9 cellular contexts compared by ENCODE assay signal in genomic region chr3:113698891-113699465, GRCh38. TPM values are rescaled to one million over a fixed set of nuclear protein-coding genes. Genes with fewer than 3 reads are reported as not detected.
DNase-seq lines count a peak whose midpoint lies in the region; ATAC-seq, FAIRE-seq and TF ChIP-seq lines count a peak whose summit lies in the region.
"Had no signal": no experiment of that assay in that cellular context is flagged by ENCODE, and none has a peak within 500 bp of the region (broad histone marks: within the 10 kb centered on the region; RNA-seq: fewer than 3 reads in every experiment).

No MANE protein-coding gene starts in this region.

- no peak for ATAC-seq in HepG2
- ATAC-seq in GM12878: no peak
- no peak for ATAC-seq in upper lobe of right lung
- ATAC-seq in HG03159 (IDR thresholded peaks at IDR 0.05; ENCODE audit: unreplicated experiment): no peak

- no peak overlapping the region for H2AFZ ChIP-seq in HepG2 (ENCODE audit: low read length)
- H2AFZ ChIP-seq in GM12878 (ENCODE audit: control insufficient read depth, low read depth, low read length): peak overlapping the region; percentile 62

- DNase-seq in HepG2 (ENCODE audit: low spot score): no peak
- no peak for DNase-seq in GM12878 (ENCODE audit: low read depth, low spot score)
- peak; percentile 41 for DNase-seq in kidney tubule cell (ENCODE audit: low spot score)
- no peak for DNase-seq in upper lobe of right lung
- no peak for DNase-seq in epidermal melanocyte (ENCODE audit: insufficient read length, low spot score)
- no peak for DNase-seq in T-helper 9 cell

- H3K9me3 ChIP-seq in liver (ENCODE audit: control insufficient read depth in 4 of 4, low read length in 3 of 4) (no peaks in the 10 kb centered on the region), HepG2 (ENCODE audit: low read length) (no peaks in the 10 kb centered on the region), GM12878 (replicated peaks; ENCODE audit: control insufficient read depth, insufficient read depth, low read length) (no peaks in the 10 kb centered on the region), upper lobe of right lung (no peaks in the 10 kb centered on the region)

- no peak overlapping the region for H3K4me2 ChIP-seq in HepG2 (ENCODE audit: low read depth, low read length)
- peak overlapping the region; percentile 82 for H3K4me2 ChIP-seq in GM12878 (ENCODE audit: control insufficient read depth, insufficient read depth)

- TF ChIP-seq EP300 in HepG2 (IDR thresholded peaks at IDR 0.05; ENCODE audit: low read depth in 2 of 2, low read length in 2 of 2): no peak
- TF ChIP-seq EP300 in HepG2 (CRISPR knock-in tag; IDR thresholded peaks at IDR 0.05; ENCODE audit: borderline replicate concordance): no peak
- TF ChIP-seq EP300 in GM12878 (IDR thresholded peaks at IDR 0.05; ENCODE audit: borderline replicate concordance in 1 of 2, control insufficient read depth in 1 of 2, low read depth in 2 of 2, low read length in 2 of 2): no peak

- CTCF ChIA-PET in HepG2 (lab: Yijun Ruan, JAX; ENCODE audit: low intra/inter-chr PET ratio, low total read pairs) (no interaction called here), GM12878 (lab: Yijun Ruan, JAX) (interaction anchor here (1.2 to 3.3 kb wide), 7 partner anchors 12 to 204 kb away, joined by 3 to 18 read pairs (median 3); partner anchors contain the start of gene NAA50)

- H3K4me1 ChIP-seq in liver (ENCODE audit: control insufficient read depth in 4 of 4, insufficient read depth in 4 of 4, low read length in 3 of 4) (peaks cover 2 to 27% (median 24%) of the 10 kb centered on the region in 4 donors), HepG2 (ENCODE audit: insufficient read depth, low read length) (peaks cover 46% of the 10 kb centered on the region), GM12878 (ENCODE audit: control insufficient read depth, insufficient read depth, low read length) (peaks cover 8% of the 10 kb centered on the region; the same call in 1 of the 2 replicates), upper lobe of right lung (peaks cover 29% of the 10 kb centered on the region)

- FAIRE-seq in HepG2 (lab: Jason Lieb, UNC): no peak
- no peak for FAIRE-seq in GM12878 (lab: Jason Lieb, UNC)
- FAIRE-seq: frontal cortex had no signal

- SMC1A ChIA-PET in GM12878 (lab: Charles Lee; ENCODE audit: uncharacterized antibody, unreplicated experiment): interaction anchor here (1.4 kb wide), 2 partner anchors 25 to 121 kb away, joined by 3 to 4 read pairs; no protein-coding TSS in a partner anchor

- H3K79me2 ChIP-seq in HepG2 (ENCODE audit: insufficient read depth, low read length) (peaks cover 20% of the 10 kb centered on the region), GM12878 (ENCODE audit: control insufficient read depth, insufficient read depth, low read length) (peaks cover 21% of the 10 kb centered on the region)

- H3K27me3 ChIP-seq in liver (ENCODE audit: control insufficient read depth in 4 of 4, insufficient read depth in 4 of 4, low read length in 3 of 4) (no peaks in the 10 kb centered on the region), HepG2 (ENCODE audit: control insufficient read depth in 1 of 2, insufficient read depth in 2 of 2, low read length in 2 of 2) (no peaks in the 10 kb centered on the region; a peak in 1 of 5 replicates), GM12878 (replicated peaks in 1 of 2; ENCODE audit: control insufficient read depth in 2 of 2, insufficient read depth in 2 of 2, low read length in 1 of 2) (no peaks in the 10 kb centered on the region), upper lobe of right lung (no peaks in the 10 kb centered on the region)

- POLR2A ChIA-PET in HepG2 (lab: Yijun Ruan, JAX): interaction anchor here (1.1 to 5.4 kb wide), 2 partner anchors 35 to 36 kb away, joined by 3 to 58 read pairs; no protein-coding TSS in a partner anchor
- POLR2A ChIA-PET in GM12878 (lab: Charles Lee): interaction anchor here (0.7 to 1.1 kb wide), 2 partner anchors 18 to 40 kb away, joined by 3 to 4 read pairs; no protein-coding TSS in a partner anchor

- in situ Hi-C loops in HepG2 (cut with HindIII; ENCODE audit: extremely low pct_ligation_motif_present, low pct_unique_long_range_greater_than_20kb): no loop called here
- in situ Hi-C loops in GM12878 (cut with MboI): no loop called here

- intact Hi-C loops in HepG2 (cut with micrococcal nuclease; ENCODE audit: unreplicated experiment) (loop anchor here (5.0 kb wide), 2 partner anchors 48 to 67 kb away; partner anchors contain the start of genes ATP6V1A and NAA50), GM12878 (cut with micrococcal nuclease; ENCODE audit: unreplicated experiment) (no loop called here), upper lobe of right lung (cut with DNase I) (no loop called here)

- TF ChIP-seq POLR2A in HepG2 (IDR thresholded peaks at IDR 0.05; ENCODE audit: insufficient read depth in 1 of 2, low read depth in 2 of 2, low read length in 2 of 2) (no peak), GM12878 (IDR thresholded peaks at IDR 0.05; ENCODE audit: low read depth, low read length) (0 out of 2 replicates have a peak, but pooled peaks have one; percentile 22)

- BruUV-seq in HepG2 (replicated peaks; lab: Mats Ljungman, UMichigan): no TSS peak
- BruUV-seq in GM12878 (replicated peaks; lab: Mats Ljungman, UMichigan): no TSS peak

- TF ChIP-seq RAD21 in liver (IDR thresholded peaks at IDR 0.05) (no peak), HepG2 (CRISPR knock-in tag; IDR thresholded peaks at IDR 0.05) (no peak), GM12878 (IDR thresholded peaks at IDR 0.05; ENCODE audit: insufficient read depth, low read depth, low read length) (no peak)

- RAD21 ChIA-PET in GM12878 (lab: Charles Lee; ENCODE audit: unreplicated experiment): interaction anchor here (0.7 to 1.3 kb wide), 3 partner anchors 46 to 712 kb away, joined by 3 read pairs; no protein-coding TSS in a partner anchor

- H3K36me3 ChIP-seq in liver (ENCODE audit: control insufficient read depth in 4 of 4, insufficient read depth in 3 of 4, low read depth in 1 of 4, low read length in 3 of 4): no peaks in the 10 kb centered on the region
- H3K36me3 ChIP-seq in HepG2 (replicated peaks in 1 of 2; ENCODE audit: control insufficient read depth in 1 of 2, insufficient read depth in 2 of 2, low read length in 2 of 2): no peaks in the 10 kb centered on the region
- H3K36me3 ChIP-seq in GM12878 (ENCODE audit: control insufficient read depth in 2 of 2, insufficient read depth in 2 of 2, low read length in 1 of 2): no peaks in the 10 kb centered on the region
- no peaks in the 10 kb centered on the region for H3K36me3 ChIP-seq in upper lobe of right lung

- H3K4me3 ChIP-seq in liver (ENCODE audit: low read depth in 1 of 3, low read length in 3 of 3) (peak overlapping the region in 2 of 3 donors; percentile 42 to 44), HepG2 (replicated peaks in 1 of 3; ENCODE audit: insufficient read depth in 1 of 3, low read depth in 2 of 3, low read length in 3 of 3) (no peak overlapping the region), GM12878 (peak overlapping the region; percentile 43), upper lobe of right lung (peak overlapping the region; percentile 39)

- H4K20me1 ChIP-seq in HepG2 (ENCODE audit: insufficient read depth, low read length): no peaks in the 10 kb centered on the region
- no peaks in the 10 kb centered on the region for H4K20me1 ChIP-seq in GM12878 (ENCODE audit: control insufficient read depth, insufficient read depth)

- TF ChIP-seq CTCF in liver (IDR thresholded peaks at IDR 0.05; ENCODE audit: low read depth, low read length, missing input control) (no peak), HepG2 (CRISPR knock-in tag; IDR thresholded peaks at IDR 0.05) (no peak), GM12878 (IDR thresholded peaks at IDR 0.05 in 2 of 3, conservative IDR thresholded peaks at IDR 0.05 in 1 of 3; ENCODE audit: control insufficient read depth in 2 of 3, extremely low read depth in 1 of 3, insufficient read depth in 1 of 3, low read depth in 3 of 3, low read length in 3 of 3) (no peak), upper lobe of right lung (IDR thresholded peaks at IDR 0.05) (no peak)

- WGBS in liver: 29% methylated on average over 29 of the region's 29 CpGs
- WGBS in HepG2 (ENCODE audit: low lambda C conversion rate): 89% methylated on average over 24 of the region's 29 CpGs
- 4% methylated on average over 21 of the region's 29 CpGs for WGBS in GM12878 (ENCODE audit: insufficient coverage, insufficient replicate concordance, low lambda C conversion rate, missing lambda C conversion rate)

- H3K9ac ChIP-seq in liver (ENCODE audit: low read depth in 1 of 2, low read length in 2 of 2) (no peak overlapping the region), HepG2 (ENCODE audit: insufficient read depth, low read depth, low read length) (no peak overlapping the region), GM12878 (ENCODE audit: control insufficient read depth, insufficient read depth, low read length) (no peak overlapping the region; the same call in 1 of the 2 replicates)

- H3K27ac ChIP-seq in liver (ENCODE audit: low read depth in 1 of 2, low read length in 2 of 2): no peak overlapping the region
- H3K27ac ChIP-seq in HepG2 (ENCODE audit: extremely low read length, insufficient read depth, low read length): no peak overlapping the region
- no peak overlapping the region for H3K27ac ChIP-seq in GM12878 (ENCODE audit: control insufficient read depth, insufficient read depth)
- no peak overlapping the region for H3K27ac ChIP-seq in upper lobe of right lung

RNA-seq across cellular contexts. Expression of gene USF3, which starts 2.5 kb away (rescaled TPM):
- 10 to 100 TPM; 10.6 to 16.0 TPM for total RNA-seq in liver
- 10 to 100 TPM in 1 of 2 donors, 1 to 10 TPM in 1; 4.6 to 12.1 TPM for polyA plus RNA-seq in liver
- total RNA-seq in HepG2 (2016; rRNA removed; fragmentation: Illumina TruSeq; extraction: Trizol): 6.3 and 13.3 TPM in 2 replicates
- total RNA-seq in HepG2 (2016; cell fraction: cytosol; rRNA removed; fragmentation: Illumina TruSeq; extraction: Trizol; ENCODE audit: low read depth): 0.81 and 1.1 TPM in 2 replicates
- total RNA-seq in HepG2 (2016; cell fraction: insoluble cytoplasmic fraction; rRNA removed; fragmentation: Illumina TruSeq; extraction: Trizol): 6.2 and 13.4 TPM in 2 replicates
- total RNA-seq in HepG2 (2016; cell fraction: membrane; rRNA removed; fragmentation: Illumina TruSeq; extraction: Trizol): 3.6 and 3.8 TPM in 2 replicates
- 8.1 and 8.9 TPM in 2 replicates for total RNA-seq in HepG2 (2016; cell fraction: nucleus; rRNA removed; fragmentation: Illumina TruSeq; extraction: Trizol)
- polyA plus RNA-seq in HepG2 (2011; rRNA removed): 10.9 and 15.2 TPM in 2 replicates
- 7.1 and 10.4 TPM in 2 replicates for polyA plus RNA-seq in HepG2 (2011; cell fraction: cytosol; rRNA removed)
- 6.2 and 6.7 TPM in 2 replicates for polyA plus RNA-seq in HepG2 (2011; cell fraction: nucleus; rRNA removed)
- polyA plus RNA-seq in HepG2 (2012): 3.1 and 5.6 TPM in 2 replicates
- polyA plus RNA-seq in HepG2 (2016; cell fraction: cytosol; fragmentation: Illumina TruSeq; extraction: Trizol; ENCODE audit: low read depth): 0.45 and 0.46 TPM in 2 replicates
- 9.5 and 9.6 TPM in 2 replicates for polyA plus RNA-seq in HepG2 (2016; cell fraction: insoluble cytoplasmic fraction; fragmentation: Illumina TruSeq; extraction: Trizol; ENCODE audit: low read depth)
- polyA plus RNA-seq in HepG2 (2016; cell fraction: membrane; fragmentation: Illumina TruSeq; extraction: Trizol; ENCODE audit: low read depth): 1.2 and 1.5 TPM in 2 replicates
- polyA plus RNA-seq in HepG2 (2016; cell fraction: nucleus; fragmentation: Illumina TruSeq; extraction: Trizol; ENCODE audit: insufficient read depth, low read depth): 9.5 and 10.8 TPM in 2 replicates
- polyA minus RNA-seq in HepG2 (2011; rRNA and poly(A)+ RNA removed; ENCODE audit: low replicate concordance): 15.9 and 26.7 TPM in 2 replicates
- polyA minus RNA-seq in HepG2 (2011; cell fraction: cytosol; rRNA and poly(A)+ RNA removed): 14.4 and 15.1 TPM in 2 replicates
- 20.2 and 23.6 TPM in 2 replicates for polyA minus RNA-seq in HepG2 (2011; cell fraction: nucleus; rRNA and poly(A)+ RNA removed)
- 17.5 and 17.7 TPM in 2 replicates for total RNA-seq in GM12878 (2013; cell fraction: nucleolus; rRNA removed)
- total RNA-seq in GM12878 (2014; rRNA removed): 8.8 and 9.0 TPM in 2 replicates
- total RNA-seq in GM12878 (2014; rRNA removed; fragmentation: Illumina TruSeq; extraction: Trizol): 9.4 and 9.6 TPM in 2 replicates
- 10.5 and 11.3 TPM in 2 replicates for total RNA-seq in GM12878 (2021)
- 3.2 TPM for polyA plus RNA-seq in GM12878 (2011; ENCODE audit: low read depth)
- 15.9 and 17.1 TPM in 2 replicates for polyA plus RNA-seq in GM12878 (2011; rRNA removed)
- 10.1 and 10.4 TPM in 2 replicates for polyA plus RNA-seq in GM12878 (2011; cell fraction: cytosol; rRNA removed)
- polyA plus RNA-seq in GM12878 (2011; cell fraction: nucleus; rRNA removed): 7.1 and 8.1 TPM in 2 replicates
- 4.4 and 5.3 TPM in 2 replicates for polyA plus RNA-seq in GM12878 (2012)
- 7.7 and 11.0 TPM in 2 replicates for polyA plus RNA-seq in GM12878 (2014; fragmentation: Illumina TruSeq; extraction: Trizol)
- 1 to 10 TPM; 3.1 to 7.9 TPM for polyA plus RNA-seq in GM12878 (2014; fragmentation: Nextera tagmentation; extraction: Ambion mirVana)
- polyA plus RNA-seq in GM12878 (2014; rRNA removed): 5.5 and 6.0 TPM in 2 replicates
- 1 to 10 TPM; 3.9 to 5.6 TPM for polyA plus RNA-seq in GM12878 (2016; fragmentation: Nextera tagmentation; extraction: Ambion mirVana)
- polyA minus RNA-seq in GM12878 (2011; rRNA and poly(A)+ RNA removed): 36.7 and 46.1 TPM in 2 replicates
- polyA minus RNA-seq in GM12878 (2011; cell fraction: cytosol; rRNA and poly(A)+ RNA removed): 9.6 and 11.5 TPM in 2 replicates
- 9.1 and 12.3 TPM in 2 replicates for polyA minus RNA-seq in GM12878 (2011; cell fraction: nucleus; rRNA and poly(A)+ RNA removed)
- total RNA-seq in upper lobe of right lung: 22.2 TPM

RNA-seq across cellular contexts. Expression of gene NAA50, which starts 47.1 kb away (rescaled TPM):
- total RNA-seq in liver (100 to 1,000 TPM in 1 of 2 donors, 10 to 100 TPM in 1; 99.0 to 162 TPM), HepG2 (2016; rRNA removed; fragmentation: Illumina TruSeq; extraction: Trizol) (233 and 352 TPM in 2 replicates), GM12878 (2014; rRNA removed) (174 and 200 TPM in 2 replicates), GM12878 (2014; rRNA removed; fragmentation: Illumina TruSeq; extraction: Trizol) (56.6 and 67.4 TPM in 2 replicates), GM12878 (2021) (99.9 and 111 TPM in 2 replicates), upper lobe of right lung (90.0 TPM)
- polyA plus RNA-seq in liver (10 to 100 TPM; 37.3 to 48.7 TPM), HepG2 (2011; rRNA removed) (30.2 and 30.3 TPM in 2 replicates), GM12878 (2011; rRNA removed) (60.8 and 78.9 TPM in 2 replicates), GM12878 (2014; fragmentation: Illumina TruSeq; extraction: Trizol) (110 and 129 TPM in 2 replicates), GM12878 (2014; fragmentation: Nextera tagmentation; extraction: Ambion mirVana) (10 to 100 TPM; 31.7 to 38.6 TPM), GM12878 (2014; rRNA removed) (132 and 159 TPM in 2 replicates), GM12878 (2016; fragmentation: Nextera tagmentation; extraction: Ambion mirVana) (100 to 1,000 TPM; 202 to 205 TPM)
- 12.6 and 14.6 TPM in 2 replicates for total RNA-seq in HepG2 (2016; cell fraction: cytosol; rRNA removed; fragmentation: Illumina TruSeq; extraction: Trizol; ENCODE audit: low read depth)
- total RNA-seq in HepG2 (2016; cell fraction: insoluble cytoplasmic fraction; rRNA removed; fragmentation: Illumina TruSeq; extraction: Trizol): 240 and 363 TPM in 2 replicates
- 93.6 and 101 TPM in 2 replicates for total RNA-seq in HepG2 (2016; cell fraction: membrane; rRNA removed; fragmentation: Illumina TruSeq; extraction: Trizol)
- 92.1 and 103 TPM in 2 replicates for total RNA-seq in HepG2 (2016; cell fraction: nucleus; rRNA removed; fragmentation: Illumina TruSeq; extraction: Trizol)
- 28.8 and 35.6 TPM in 2 replicates for polyA plus RNA-seq in HepG2 (2011; cell fraction: cytosol; rRNA removed)
- polyA plus RNA-seq in HepG2 (2011; cell fraction: nucleus; rRNA removed): 19.7 and 21.7 TPM in 2 replicates
- 89.2 and 99.4 TPM in 2 replicates for polyA plus RNA-seq in HepG2 (2012)
- 12.6 and 13.9 TPM in 2 replicates for polyA plus RNA-seq in HepG2 (2016; cell fraction: cytosol; fragmentation: Illumina TruSeq; extraction: Trizol; ENCODE audit: low read depth)
- polyA plus RNA-seq in HepG2 (2016; cell fraction: insoluble cytoplasmic fraction; fragmentation: Illumina TruSeq; extraction: Trizol; ENCODE audit: low read depth): 253 and 261 TPM in 2 replicates
- 48.2 and 51.0 TPM in 2 replicates for polyA plus RNA-seq in HepG2 (2016; cell fraction: membrane; fragmentation: Illumina TruSeq; extraction: Trizol; ENCODE audit: low read depth)
- 111 TPM in 2 replicates for polyA plus RNA-seq in HepG2 (2016; cell fraction: nucleus; fragmentation: Illumina TruSeq; extraction: Trizol; ENCODE audit: insufficient read depth, low read depth)
- polyA minus RNA-seq in HepG2 (2011; rRNA and poly(A)+ RNA removed; ENCODE audit: low replicate concordance): 32.6 and 46.0 TPM in 2 replicates
- 49.0 and 66.5 TPM in 2 replicates for polyA minus RNA-seq in HepG2 (2011; cell fraction: cytosol; rRNA and poly(A)+ RNA removed)
- polyA minus RNA-seq in HepG2 (2011; cell fraction: nucleus; rRNA and poly(A)+ RNA removed): 21.6 and 26.0 TPM in 2 replicates
- 28.1 and 33.0 TPM in 2 replicates for total RNA-seq in GM12878 (2013; cell fraction: nucleolus; rRNA removed)
- 34.4 TPM for polyA plus RNA-seq in GM12878 (2011; ENCODE audit: low read depth)
- polyA plus RNA-seq in GM12878 (2011; cell fraction: cytosol; rRNA removed): 39.4 and 66.2 TPM in 2 replicates
- polyA plus RNA-seq in GM12878 (2011; cell fraction: nucleus; rRNA removed): 23.8 and 41.1 TPM in 2 replicates
- 58.5 and 65.5 TPM in 2 replicates for polyA plus RNA-seq in GM12878 (2012)
- polyA minus RNA-seq in GM12878 (2011; rRNA and poly(A)+ RNA removed): 31.3 and 40.8 TPM in 2 replicates
- 22.5 and 24.3 TPM in 2 replicates for polyA minus RNA-seq in GM12878 (2011; cell fraction: cytosol; rRNA and poly(A)+ RNA removed)
- 16.4 and 34.3 TPM in 2 replicates for polyA minus RNA-seq in GM12878 (2011; cell fraction: nucleus; rRNA and poly(A)+ RNA removed)

RNA-seq across cellular contexts. Expression of gene ATP6V1A, which starts 47.9 kb away (rescaled TPM):
- total RNA-seq in liver (10 to 100 TPM; 52.1 to 53.2 TPM), HepG2 (2016; rRNA removed; fragmentation: Illumina TruSeq; extraction: Trizol) (95.1 and 171 TPM in 2 replicates), GM12878 (2014; rRNA removed) (52.2 and 72.3 TPM in 2 replicates), GM12878 (2014; rRNA removed; fragmentation: Illumina TruSeq; extraction: Trizol) (51.3 and 53.6 TPM in 2 replicates), GM12878 (2021) (61.4 and 64.5 TPM in 2 replicates), upper lobe of right lung (102 TPM)
- polyA plus RNA-seq in liver (10 to 100 TPM; 15.2 to 33.3 TPM), HepG2 (2011; rRNA removed) (21.7 and 23.4 TPM in 2 replicates), GM12878 (2011; rRNA removed) (42.9 and 59.5 TPM in 2 replicates), GM12878 (2014; fragmentation: Illumina TruSeq; extraction: Trizol) (31.2 and 39.0 TPM in 2 replicates), GM12878 (2014; fragmentation: Nextera tagmentation; extraction: Ambion mirVana) (10 to 100 TPM; 22.4 to 44.1 TPM), GM12878 (2014; rRNA removed) (22.2 and 30.0 TPM in 2 replicates), GM12878 (2016; fragmentation: Nextera tagmentation; extraction: Ambion mirVana) (10 to 100 TPM; 63.1 to 65.8 TPM)
- total RNA-seq in HepG2 (2016; cell fraction: cytosol; rRNA removed; fragmentation: Illumina TruSeq; extraction: Trizol; ENCODE audit: low read depth): 4.1 and 4.6 TPM in 2 replicates
- 94.7 and 166 TPM in 2 replicates for total RNA-seq in HepG2 (2016; cell fraction: insoluble cytoplasmic fraction; rRNA removed; fragmentation: Illumina TruSeq; extraction: Trizol)
- total RNA-seq in HepG2 (2016; cell fraction: membrane; rRNA removed; fragmentation: Illumina TruSeq; extraction: Trizol): 18.8 and 23.0 TPM in 2 replicates
- total RNA-seq in HepG2 (2016; cell fraction: nucleus; rRNA removed; fragmentation: Illumina TruSeq; extraction: Trizol): 48.7 and 55.1 TPM in 2 replicates
- polyA plus RNA-seq in HepG2 (2011; cell fraction: cytosol; rRNA removed): 10.7 and 17.6 TPM in 2 replicates
- polyA plus RNA-seq in HepG2 (2011; cell fraction: nucleus; rRNA removed): 4.8 and 6.2 TPM in 2 replicates
- polyA plus RNA-seq in HepG2 (2012): 17.0 and 26.8 TPM in 2 replicates
- polyA plus RNA-seq in HepG2 (2016; cell fraction: cytosol; fragmentation: Illumina TruSeq; extraction: Trizol; ENCODE audit: low read depth): 1.5 TPM in 2 replicates
- 61.1 and 63.7 TPM in 2 replicates for polyA plus RNA-seq in HepG2 (2016; cell fraction: insoluble cytoplasmic fraction; fragmentation: Illumina TruSeq; extraction: Trizol; ENCODE audit: low read depth)
- 5.9 and 6.6 TPM in 2 replicates for polyA plus RNA-seq in HepG2 (2016; cell fraction: membrane; fragmentation: Illumina TruSeq; extraction: Trizol; ENCODE audit: low read depth)
- polyA plus RNA-seq in HepG2 (2016; cell fraction: nucleus; fragmentation: Illumina TruSeq; extraction: Trizol; ENCODE audit: insufficient read depth, low read depth): 37.6 and 38.2 TPM in 2 replicates
- polyA minus RNA-seq in HepG2 (2011; rRNA and poly(A)+ RNA removed; ENCODE audit: low replicate concordance): 33.3 and 77.8 TPM in 2 replicates
- polyA minus RNA-seq in HepG2 (2011; cell fraction: cytosol; rRNA and poly(A)+ RNA removed): 39.8 and 40.8 TPM in 2 replicates
- 19.3 and 28.3 TPM in 2 replicates for polyA minus RNA-seq in HepG2 (2011; cell fraction: nucleus; rRNA and poly(A)+ RNA removed)
- 38.6 and 43.2 TPM in 2 replicates for total RNA-seq in GM12878 (2013; cell fraction: nucleolus; rRNA removed)
- 7.7 TPM for polyA plus RNA-seq in GM12878 (2011; ENCODE audit: low read depth)
- 15.6 and 23.5 TPM in 2 replicates for polyA plus RNA-seq in GM12878 (2011; cell fraction: cytosol; rRNA removed)
- 8.4 and 12.3 TPM in 2 replicates for polyA plus RNA-seq in GM12878 (2011; cell fraction: nucleus; rRNA removed)
- polyA plus RNA-seq in GM12878 (2012): 11.5 and 14.3 TPM in 2 replicates
- 59.7 and 85.6 TPM in 2 replicates for polyA minus RNA-seq in GM12878 (2011; rRNA and poly(A)+ RNA removed)
- polyA minus RNA-seq in GM12878 (2011; cell fraction: cytosol; rRNA and poly(A)+ RNA removed): 21.8 and 23.5 TPM in 2 replicates
- polyA minus RNA-seq in GM12878 (2011; cell fraction: nucleus; rRNA and poly(A)+ RNA removed): 6.0 and 10.1 TPM in 2 replicates

Comparison
In these comparisons a context has a peak if more than half of its experiments do, and no peak if none do; other contexts are left out.
1. H3K4me3 ChIP-seq: peak in liver (2 of 3), GM12878 (single experiment) and upper lobe of right lung (single experiment); none in HepG2 (0 of 3).